25 cellular contexts compared by ENCODE assay signal in genomic region chr5:111589320-111589719, GRCh38.
"Had no signal": no experiment of that assay in that cellular context is flagged by ENCODE, and none has a peak within 500 bp of the region (broad histone marks: within the 10 kb centered on the region; RNA-seq: fewer than 3 reads in every experiment).

No MANE protein-coding gene starts in this region.

- FAIRE-seq: pancreas had no signal

- H3K27ac ChIP-seq: hepatocyte, lower lobe of right lung, pancreas, prostate gland, right lobe of liver, stomach, testis, thyroid gland, transverse colon, upper lobe of left lung, vagina had no signal

- H3K79me2 ChIP-seq: hepatocyte had no signal

- H2AFZ ChIP-seq: hepatocyte had no signal

- H3K4me2 ChIP-seq: hepatocyte, smooth muscle cell had no signal

- H3K36me3 ChIP-seq: lower lobe of right lung, pancreas, prostate gland, right lobe of liver, stomach, thyroid gland, transverse colon, upper lobe of left lung, vagina had no signal

- H3K4me1 ChIP-seq: lower lobe of right lung, pancreas, prostate gland, right lobe of liver, stomach, testis, transverse colon, vagina had no signal

- H3K9me3 ChIP-seq: lower lobe of right lung, pancreas, prostate gland, right lobe of liver, stomach, testis, thyroid gland, transverse colon, upper lobe of left lung, vagina had no signal

- H3K27me3 ChIP-seq: hepatocyte, pancreas, right lobe of liver, stomach, testis, thyroid gland, transverse colon, upper lobe of left lung, vagina had no signal

- H3K4me3 ChIP-seq: hepatocyte, lower lobe of right lung, pancreas, prostate gland, right lobe of liver, smooth muscle cell, stomach, testis, thyroid gland, transverse colon, upper lobe of left lung, vagina had no signal

- ATAC-seq: left lobe of liver; lower lobe of right lung; naive thymus-derived CD8-positive, alpha-beta T cell; pancreas; right lobe of liver; stimulated activated naive B cell treated with anti-CD40 and anti-IgM and Interleukin-4, amounts not matched to agents 10 μg/mL and 1 μg/mL and 100 μg/mL, for 72 hours; stimulated activated naive CD8-positive, alpha-beta T cell treated with anti-CD3 and anti-CD28 coated beads, Interleukin-15, Interleukin-2, amounts not matched to agents 100 U/mL and 50 U/mL, for 24 hours had no signal

- DNase-seq: islet precursor cell; lower lobe of right lung; mammary epithelial cell; mesenchymal stem cell; naive thymus-derived CD8-positive, alpha-beta T cell; nucleus accumbens; pancreas; posterior cingulate gyrus; retina; right lobe of liver; stimulated activated CD4-positive, alpha-beta T cell treated with anti-CD3 and anti-CD28 coated beads, Interleukin-15, amount 100 ng/mL, for 24 hours; stimulated activated CD4-positive, alpha-beta T cell treated with anti-CD3 and anti-CD28 coated beads, Interleukin-2, amount 100 ng/mL, for 24 hours; stimulated activated CD4-positive, alpha-beta T cell treated with anti-CD3 and anti-CD28 coated beads, Interleukin-4, amount 100 ng/mL, for 1 hour; stimulated activated naive B cell treated with anti-CD40 and anti-IgM and Interleukin-4, amounts not matched to agents 10 μg/mL and 1 μg/mL and 100 μg/mL, for 72 hours; stimulated activated naive CD8-positive, alpha-beta T cell treated with anti-CD3 and anti-CD28 coated beads, Interleukin-15, Interleukin-2, amounts not matched to agents 100 U/mL and 50 U/mL, for 24 hours; stomach; testis; thyroid gland; transverse colon; upper lobe of left lung had no signal
